In genomic region chr18:2656237-2657042, GRCh38 we compare ENCODE assay signal across 8 cellular contexts. TPM values are rescaled to one million over a fixed set of nuclear protein-coding genes. Genes with fewer than 3 reads are reported as not detected.
DNase-seq lines count a peak whose midpoint lies in the region; ATAC-seq and TF ChIP-seq lines count a peak whose summit lies in the region.

No MANE protein-coding gene starts in this region.

- peak overlapping the region; percentile 80 for H3K27ac ChIP-seq in Karpas-422 (ENCODE audit: low read length)

- peaks cover 58% of the 10 kb centered on the region for H3K79me2 ChIP-seq in Karpas-422 (ENCODE audit: low read length)

- peaks cover 31% of the 10 kb centered on the region for H3K4me1 ChIP-seq in Karpas-422 (ENCODE audit: low read length)

- TF ChIP-seq CTCF in choroid plexus epithelial cell (conservative IDR thresholded peaks at IDR 0.05; ENCODE audit: low read depth, low read length) = no peak

- peaks cover 13% of the 10 kb centered on the region for H3K36me3 ChIP-seq in Karpas-422 (ENCODE audit: insufficient read depth, low read length)

- no peaks in the 10 kb centered on the region for H3K9me3 ChIP-seq in Karpas-422 (ENCODE audit: low read length)

- peak overlapping the region; percentile 95 for H3K9ac ChIP-seq in Karpas-422 (ENCODE audit: low read length)

- H3K9me2 ChIP-seq in Karpas-422 (replicated peaks; ENCODE audit: insufficient read depth, low read length) = no peaks in the 10 kb centered on the region

- DNase-seq in D341Med (ENCODE audit: low spot score) (peak; percentile 78), Karpas-422 (peak; percentile 74), choroid plexus epithelial cell (ENCODE audit: low read depth) (peak; percentile 48), left kidney (ENCODE audit: low read depth, low spot score) (peak; percentile 83), NCI-H526 treated with DMSO at 0.1 percent for 48 hours (lab: John Stamatoyannopoulos, UW) (no peak)
- peak; percentile 57 for DNase-seq in activated CD4-positive, CD25-positive, alpha-beta regulatory T cell treated with anti-CD3 and anti-CD28 coated beads, Interleukin-2, amount 50 U/mL, for 72 hours
- DNase-seq in stimulated activated CD4-positive, alpha-beta T cell treated with anti-CD3 and anti-CD28 coated beads, TNF-alpha, amount 100 ng/mL, for 24 hours (ENCODE audit: low read depth in 3 of 3) = peak in 2 of 3 experiments; percentile 22 to 40

- 0 out of 2 replicates have a peak overlapping the region, but pooled peaks have one; percentile 45 for H2AFZ ChIP-seq in Karpas-422 (ENCODE audit: low read length)

- peaks cover 28% of the 10 kb centered on the region for H4K20me1 ChIP-seq in Karpas-422 (ENCODE audit: insufficient read depth, low read depth, low read length)

- ATAC-seq in GM21529 (IDR thresholded peaks at IDR 0.05; ENCODE audit: unreplicated experiment) = peak; percentile 5

- no peaks in the 10 kb centered on the region for H3K27me3 ChIP-seq in Karpas-422 (ENCODE audit: low read length)

- H3K4me3 ChIP-seq in Karpas-422 (ENCODE audit: low read length) (peak overlapping the region; percentile 92), choroid plexus epithelial cell (ENCODE audit: low read depth, low read length) (peak overlapping the region; percentile 92)

- H3K4me2 ChIP-seq in Karpas-422 (ENCODE audit: low read depth, low read length, poor library complexity, severe bottlenecking) = peak overlapping the region; percentile 67

RNA-seq across cellular contexts. Expression of gene SMCHD1, which starts 0.9 kb away (rescaled TPM):
- total RNA-seq in Karpas-422 (2014; rRNA removed; shearing (Covaris generic); ENCODE audit: low replicate concordance) = 102 and 180 TPM in 2 replicates
